13 cellular contexts compared by ENCODE assay signal in the genomic region with DNA sequence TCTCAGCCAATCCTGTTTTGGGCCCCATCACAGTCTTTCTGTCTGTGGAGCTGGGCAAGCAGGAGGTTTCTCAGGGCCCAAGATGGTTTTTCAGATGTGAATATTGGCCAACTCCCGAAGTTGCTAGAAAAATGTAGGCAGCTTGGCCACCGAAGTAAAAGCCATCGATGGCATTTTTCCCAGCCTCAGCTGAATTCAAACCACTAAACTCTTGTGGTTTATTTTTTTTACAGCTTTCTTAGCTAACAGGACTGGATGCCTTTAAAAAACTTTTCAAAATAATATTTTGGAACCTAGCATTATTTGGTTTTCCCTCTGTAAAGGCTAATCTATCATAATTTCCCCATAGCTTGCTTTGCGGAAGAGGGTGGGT.
DNase-seq lines count a peak whose midpoint lies in the region; ATAC-seq and TF ChIP-seq lines count a peak whose summit lies in the region.
"Had no signal": no experiment of that assay in that cellular context is flagged by ENCODE, and none has a peak within 500 bp of the region (broad histone marks: within the 10 kb centered on the region; RNA-seq: fewer than 3 reads in every experiment).

No MANE protein-coding gene starts in this region.

- no peaks in the 10 kb centered on the region for H3K27me3 ChIP-seq in body of pancreas
- no peaks in the 10 kb centered on the region for H3K27me3 ChIP-seq in vagina

- H3K4me3 ChIP-seq in body of pancreas (no peak overlapping the region), vagina (peak overlapping the region in 1 of 2 donors; percentile 25)

- H3K4me1 ChIP-seq in body of pancreas (peaks cover 23% of the 10 kb centered on the region), vagina (peaks cover 18% of the 10 kb centered on the region)

- H3K4me3 Mint-ChIP-seq in natural killer cell, result peak overlapping the region; percentile 43
- H3K4me3 Mint-ChIP-seq in natural killer cell treated with Interleukin-12 subunit alpha and Interleukin-12 subunit beta and Interleukin-15 and Interleukin-18, amount 100 ng/mL, for 72 hours, result no peak overlapping the region

- TF ChIP-seq CTCF in natural killer cell (IDR thresholded peaks at IDR 0.05), result no peak
- TF ChIP-seq CTCF in body of pancreas (IDR thresholded peaks at IDR 0.05), result no peak
- TF ChIP-seq CTCF in vagina (IDR thresholded peaks at IDR 0.05), result no peak

- no peaks in the 10 kb centered on the region for H3K9me3 ChIP-seq in body of pancreas
- no peaks in the 10 kb centered on the region for H3K9me3 ChIP-seq in vagina

- WGBS in body of pancreas, 2 donors, result 69 to 71% methylated on average over 4 of the region's 4 CpGs

- no peak overlapping the region for H3K27ac Mint-ChIP-seq in natural killer cell
- H3K27ac Mint-ChIP-seq in natural killer cell treated with Interleukin-12 subunit alpha and Interleukin-12 subunit beta and Interleukin-15 and Interleukin-18, amount 100 ng/mL, for 72 hours, result peak overlapping the region in 1 of 2 donors; percentile 29
- H3K27ac Mint-ChIP-seq: nephron progenitor cell had no signal

- H3K9me3 Mint-ChIP-seq in natural killer cell, result no peaks in the 10 kb centered on the region
- H3K9me3 Mint-ChIP-seq in natural killer cell treated with Interleukin-12 subunit alpha and Interleukin-12 subunit beta and Interleukin-15 and Interleukin-18, amount 100 ng/mL, for 72 hours, result no peaks in the 10 kb centered on the region

- peaks cover 14% of the 10 kb centered on the region in 2 donors for H3K4me1 Mint-ChIP-seq in natural killer cell
- peaks cover 0 to 10% of the 10 kb centered on the region in 2 donors for H3K4me1 Mint-ChIP-seq in natural killer cell treated with Interleukin-12 subunit alpha and Interleukin-12 subunit beta and Interleukin-15 and Interleukin-18, amount 100 ng/mL, for 72 hours (ENCODE audit: low read depth in 2 of 2)

- no peak for ATAC-seq in natural killer cell
- ATAC-seq in natural killer cell treated with Interleukin-12 subunit alpha and Interleukin-12 subunit beta and Interleukin-15 and Interleukin-18, amount 100 ng/mL, for 72 hours, result no peak
- no peak for ATAC-seq in body of pancreas
- ATAC-seq in GM21619 (IDR thresholded peaks at IDR 0.05; ENCODE audit: unreplicated experiment), result no peak
- ATAC-seq in HG03095 (IDR thresholded peaks at IDR 0.05; ENCODE audit: unreplicated experiment), result no peak
- ATAC-seq: esophagus mucosa had no signal

- no peaks in the 10 kb centered on the region for H3K36me3 Mint-ChIP-seq in natural killer cell
- H3K36me3 Mint-ChIP-seq in natural killer cell treated with Interleukin-12 subunit alpha and Interleukin-12 subunit beta and Interleukin-15 and Interleukin-18, amount 100 ng/mL, for 72 hours, result no peaks in the 10 kb centered on the region

- H3K36me3 ChIP-seq in body of pancreas (replicated peaks in 1 of 2; ENCODE audit: insufficient read depth in 1 of 2, low read depth in 2 of 2), result no peaks in the 10 kb centered on the region
- no peaks in the 10 kb centered on the region for H3K36me3 ChIP-seq in vagina

- H3K27me3 Mint-ChIP-seq in natural killer cell (ENCODE audit: low read depth in 2 of 2), result peaks cover 44 to 52% of the 10 kb centered on the region in 2 donors
- peaks cover 31 to 53% of the 10 kb centered on the region in 2 donors for H3K27me3 Mint-ChIP-seq in natural killer cell treated with Interleukin-12 subunit alpha and Interleukin-12 subunit beta and Interleukin-15 and Interleukin-18, amount 100 ng/mL, for 72 hours

- H3K27ac ChIP-seq in body of pancreas (peak overlapping the region; percentile 50 to 81 (median 67)), vagina (peak overlapping the region; percentile 74)
- H3K27ac ChIP-seq: HL-60 had no signal

- DNase-seq in natural killer cell, result no peak
- DNase-seq in natural killer cell treated with Interleukin-12 subunit alpha and Interleukin-12 subunit beta and Interleukin-15 and Interleukin-18, amount 100 ng/mL, for 72 hours (ENCODE audit: low spot score), result no peak
- no peak for DNase-seq in body of pancreas
- peak; percentile 67 for DNase-seq in myocyte (ENCODE audit: low read depth)
- no peak for DNase-seq in vagina (ENCODE audit: extremely low spot score in 2 of 2)
- no peak for DNase-seq in NCI-H524 (lab: John Stamatoyannopoulos, UW)
- DNase-seq: NCI-H446 treated with DMSO at 0.1 percent for 48 hours; stimulated activated naive CD4-positive, alpha-beta T cell treated with Interleukin-2 at 50 U/mL for 16 hours had no signal

- TF ChIP-seq POLR2A in body of pancreas (IDR thresholded peaks at IDR 0.05) (no peak), vagina (IDR thresholded peaks at IDR 0.05) (no peak)

- intact Hi-C loops in natural killer cell (cut with micrococcal nuclease), result no loop called here
- intact Hi-C loops in body of pancreas (cut with DNase I), result no loop called here
- intact Hi-C loops in vagina (cut with DNase I), result no loop called here
